In genomic region chr1:25904942-25905679, GRCh38 we compare ENCODE assay signal across 1 cellular context.
TF ChIP-seq lines count a peak whose summit lies in the region.

No MANE protein-coding gene starts in this region.

TF ChIP-seq in GM23338, 12 proteins besides CTCF, POLR2A, EP300 and RAD21:
- TF ChIP-seq ETS1 (IDR thresholded peaks at IDR 0.05) (0 out of 2 replicates have a peak, but pooled peaks have one; percentile 7), EZH2phosphoT487 (IDR thresholded peaks at IDR 0.05; ENCODE audit: unreplicated experiment) (no peak)
TF ChIP-seq in GM23338: peak in this region for 1.
